8 cellular contexts compared by ENCODE assay signal in the genomic region with DNA sequence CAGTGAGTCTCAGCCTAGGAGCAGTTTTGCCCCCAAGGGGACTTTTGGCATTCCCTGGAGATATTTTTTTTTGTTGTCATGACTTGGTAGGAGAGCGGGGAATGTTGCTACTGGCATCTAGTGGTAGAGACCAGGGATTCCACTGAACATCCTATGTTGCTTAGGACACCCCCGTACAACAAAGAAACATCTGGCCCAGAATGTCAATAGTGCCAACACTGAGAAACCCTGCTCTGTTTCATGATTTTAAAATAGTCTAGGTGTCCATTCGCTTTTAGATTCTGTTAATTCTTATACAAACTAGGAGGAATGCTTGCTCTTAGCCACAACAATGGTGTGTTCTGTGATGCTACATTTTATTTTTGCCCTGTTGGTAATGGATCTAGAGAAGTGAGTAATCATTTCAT.
DNase-seq lines count a peak whose midpoint lies in the region; ATAC-seq and TF ChIP-seq lines count a peak whose summit lies in the region.

No MANE protein-coding gene starts in this region.

- H3K36me3 ChIP-seq in brain microvascular endothelial cell (replicated peaks): no peaks in the 10 kb centered on the region
- no peaks in the 10 kb centered on the region for H3K36me3 ChIP-seq in mesenchymal stem cell (ENCODE audit: control insufficient read depth in 1 of 2, insufficient read depth in 2 of 2, low read depth in 1 of 2, low read length in 2 of 2)
- no peaks in the 10 kb centered on the region for H3K36me3 ChIP-seq in naive thymus-derived CD4-positive, alpha-beta T cell (ENCODE audit: control insufficient read depth in 2 of 3, insufficient read depth in 3 of 3, low read length in 3 of 3)

- H3K23ac ChIP-seq in mesenchymal stem cell (ENCODE audit: low read length in 2 of 2): no peak overlapping the region

- no peaks in the 10 kb centered on the region for H3K36me3 Mint-ChIP-seq in activated naive CD8-positive, alpha-beta T cell treated with anti-CD3 and anti-CD28 coated beads, Interleukin-2, amount 50 U/mL, for 24 hours (ENCODE audit: low read depth)
- no peaks in the 10 kb centered on the region for H3K36me3 Mint-ChIP-seq in activated naive CD4-positive, alpha-beta T cell treated with anti-CD3 and anti-CD28 coated beads for 36 hours (ENCODE audit: low read depth)
- peaks cover 0 to 30% (median 5%) of the 10 kb centered on the region in 5 donors for H3K36me3 Mint-ChIP-seq in naive thymus-derived CD4-positive, alpha-beta T cell

- H3K9ac ChIP-seq in mesenchymal stem cell (ENCODE audit: low read length): peak overlapping the region; percentile 72

- no peak overlapping the region for H3K4me2 ChIP-seq in mesenchymal stem cell (ENCODE audit: low read length, poor library complexity, severe bottlenecking)

- in situ Hi-C loops in brain microvascular endothelial cell (cut with HindIII; ENCODE audit: low pct_ligation_motif_present, low sequenced_read_pairs): no loop called here

- H3K9me3 Mint-ChIP-seq in activated naive CD8-positive, alpha-beta T cell treated with anti-CD3 and anti-CD28 coated beads, Interleukin-2, amount 50 U/mL, for 24 hours: no peaks in the 10 kb centered on the region
- no peaks in the 10 kb centered on the region for H3K9me3 Mint-ChIP-seq in activated naive CD4-positive, alpha-beta T cell treated with anti-CD3 and anti-CD28 coated beads for 36 hours
- no peaks in the 10 kb centered on the region for H3K9me3 Mint-ChIP-seq in naive thymus-derived CD4-positive, alpha-beta T cell

- no peak overlapping the region for H3K4ac ChIP-seq in mesenchymal stem cell (ENCODE audit: low read depth in 1 of 2, low read length in 2 of 2)

- no peaks in the 10 kb centered on the region for H3K4me1 ChIP-seq in mesenchymal stem cell (ENCODE audit: control insufficient read depth, insufficient read depth, low read depth, low read length)
- no peaks in the 10 kb centered on the region for H3K4me1 ChIP-seq in naive thymus-derived CD4-positive, alpha-beta T cell (ENCODE audit: control insufficient read depth in 2 of 2, insufficient read depth in 2 of 2, low read length in 2 of 2)

- H3K79me1 ChIP-seq in mesenchymal stem cell (replicated peaks; ENCODE audit: low read length, poor library complexity, severe bottlenecking): no peaks in the 10 kb centered on the region

- no peak overlapping the region for H2AFZ ChIP-seq in mesenchymal stem cell (ENCODE audit: low read depth, low read length)

- H3K14ac ChIP-seq in mesenchymal stem cell (ENCODE audit: low read length in 2 of 2): no peak overlapping the region

- ATAC-seq in activated naive CD8-positive, alpha-beta T cell treated with anti-CD3 and anti-CD28 coated beads, Interleukin-2, amount 50 U/mL, for 24 hours: no peak
- no peak for ATAC-seq in naive thymus-derived CD4-positive, alpha-beta T cell

- H3K27ac ChIP-seq in brain microvascular endothelial cell (no peak overlapping the region), mesenchymal stem cell (ENCODE audit: low read length, poor library complexity, severe bottlenecking) (no peak overlapping the region)
- no peak overlapping the region for H3K27ac ChIP-seq in naive thymus-derived CD4-positive, alpha-beta T cell (ENCODE audit: low read depth, low read length)

- H3K4me3 Mint-ChIP-seq in activated naive CD8-positive, alpha-beta T cell treated with anti-CD3 and anti-CD28 coated beads, Interleukin-2, amount 50 U/mL, for 24 hours: no peak overlapping the region
- H3K4me3 Mint-ChIP-seq in activated naive CD4-positive, alpha-beta T cell treated with anti-CD3 and anti-CD28 coated beads for 36 hours: no peak overlapping the region
- no peak overlapping the region for H3K4me3 Mint-ChIP-seq in naive thymus-derived CD4-positive, alpha-beta T cell

- no peak overlapping the region for H2BK12ac ChIP-seq in mesenchymal stem cell (ENCODE audit: low read length in 2 of 2)

- no peaks in the 10 kb centered on the region for H3K9me3 ChIP-seq in mesenchymal stem cell (ENCODE audit: control insufficient read depth, low read length)
- no peaks in the 10 kb centered on the region for H3K9me3 ChIP-seq in naive thymus-derived CD4-positive, alpha-beta T cell (ENCODE audit: control insufficient read depth in 2 of 3, low read length in 3 of 3)

- POLR2A ChIA-PET in naive thymus-derived CD4-positive, alpha-beta T cell (lab: Charles Lee): no interaction called here

- H3K27me3 ChIP-seq in brain microvascular endothelial cell (replicated peaks): no peaks in the 10 kb centered on the region
- no peaks in the 10 kb centered on the region for H3K27me3 ChIP-seq in mesenchymal stem cell (ENCODE audit: control insufficient read depth in 1 of 2, insufficient read depth in 1 of 2, low read length in 2 of 2)
- no peaks in the 10 kb centered on the region for H3K27me3 ChIP-seq in naive thymus-derived CD4-positive, alpha-beta T cell (ENCODE audit: control insufficient read depth in 2 of 2, insufficient read depth in 2 of 2, low read length in 2 of 2)

- peak; percentile 80 for TF ChIP-seq CTCF in brain microvascular endothelial cell (IDR thresholded peaks at IDR 0.05; ENCODE audit: low read depth, low read length, missing control alignments)

- no peak overlapping the region for H4K91ac ChIP-seq in mesenchymal stem cell (ENCODE audit: low read length)

- H3K27me3 Mint-ChIP-seq in activated naive CD8-positive, alpha-beta T cell treated with anti-CD3 and anti-CD28 coated beads, Interleukin-2, amount 50 U/mL, for 24 hours: no peaks in the 10 kb centered on the region
- H3K27me3 Mint-ChIP-seq in activated naive CD4-positive, alpha-beta T cell treated with anti-CD3 and anti-CD28 coated beads for 36 hours (ENCODE audit: low read depth): no peaks in the 10 kb centered on the region
- H3K27me3 Mint-ChIP-seq in naive thymus-derived CD4-positive, alpha-beta T cell: peaks cover 0 to 7% (median 0%) of the 10 kb centered on the region in 5 donors

- H3K4me3 ChIP-seq in brain microvascular endothelial cell (ENCODE audit: low read depth, low read length) (no peak overlapping the region), mesenchymal stem cell (ENCODE audit: insufficient read depth in 1 of 2, low read depth in 1 of 2, low read length in 2 of 2) (no peak overlapping the region)
- no peak overlapping the region for H3K4me3 ChIP-seq in naive thymus-derived CD4-positive, alpha-beta T cell (ENCODE audit: low read length)

- no peak overlapping the region for H3K27ac Mint-ChIP-seq in activated naive CD8-positive, alpha-beta T cell treated with anti-CD3 and anti-CD28 coated beads, Interleukin-2, amount 50 U/mL, for 24 hours
- no peak overlapping the region for H3K27ac Mint-ChIP-seq in activated naive CD4-positive, alpha-beta T cell treated with anti-CD3 and anti-CD28 coated beads for 36 hours
- H3K27ac Mint-ChIP-seq in naive thymus-derived CD4-positive, alpha-beta T cell: no peak overlapping the region

- WGBS in mesenchymal stem cell: 78% methylated on average over 1 of the region's 3 CpGs

- CTCF ChIA-PET in activated naive CD4-positive, alpha-beta T cell treated with anti-CD3 and anti-CD28 coated beads for 36 hours (lab: Charles Lee): interaction anchor here (0.7 to 1.7 kb wide), 3 partner anchors 10 to 236 kb away, joined by 3 to 8 read pairs (median 4); no protein-coding TSS in a partner anchor
- CTCF ChIA-PET in naive thymus-derived CD4-positive, alpha-beta T cell (lab: Charles Lee): no interaction called here

- no peak overlapping the region for H3K18ac ChIP-seq in mesenchymal stem cell (ENCODE audit: low read depth in 1 of 2, low read length in 2 of 2)

- no peak overlapping the region for H2BK120ac ChIP-seq in mesenchymal stem cell (ENCODE audit: low read depth, low read length)

- DNase-seq in EH (ENCODE audit: low read depth) (peak; percentile 58), NCI-H146 treated with DMSO at 0.1 percent for 48 hours (lab: John Stamatoyannopoulos, UW; ENCODE audit: unreplicated experiment) (peak; percentile 82), brain microvascular endothelial cell (peak; percentile 57), mesenchymal stem cell (peak; percentile 43), GM19240 (ENCODE audit: insufficient read length, low spot score) (no peak)
- DNase-seq in activated naive CD8-positive, alpha-beta T cell treated with anti-CD3 and anti-CD28 coated beads, Interleukin-2, amount 50 U/mL, for 24 hours: no peak
- DNase-seq in activated naive CD4-positive, alpha-beta T cell treated with anti-CD3 and anti-CD28 coated beads for 36 hours: no peak
- DNase-seq in naive thymus-derived CD4-positive, alpha-beta T cell: no peak

- H3K4me1 Mint-ChIP-seq in activated naive CD8-positive, alpha-beta T cell treated with anti-CD3 and anti-CD28 coated beads, Interleukin-2, amount 50 U/mL, for 24 hours: peaks cover 14% of the 10 kb centered on the region
- no peaks in the 10 kb centered on the region for H3K4me1 Mint-ChIP-seq in activated naive CD4-positive, alpha-beta T cell treated with anti-CD3 and anti-CD28 coated beads for 36 hours (ENCODE audit: low read depth)
- H3K4me1 Mint-ChIP-seq in naive thymus-derived CD4-positive, alpha-beta T cell: peaks cover 0 to 2% (median 0%) of the 10 kb centered on the region in 7 donors

- intact Hi-C loops in activated naive CD4-positive, alpha-beta T cell treated with anti-CD3 and anti-CD28 coated beads for 36 hours (cut with micrococcal nuclease): loop anchor here (1.0 kb wide), 1 partner anchor 236 kb away; no protein-coding TSS in a partner anchor
- intact Hi-C loops in naive thymus-derived CD4-positive, alpha-beta T cell (cut with micrococcal nuclease): no loop called here

- H2BK5ac ChIP-seq in mesenchymal stem cell (ENCODE audit: low read depth, low read length, poor library complexity, severe bottlenecking): no peak overlapping the region

- H2BK15ac ChIP-seq in mesenchymal stem cell (ENCODE audit: low read depth, poor library complexity, severe bottlenecking): no peak overlapping the region

- no peak overlapping the region for H4K8ac ChIP-seq in mesenchymal stem cell (ENCODE audit: low read length)

- H2AK5ac ChIP-seq in mesenchymal stem cell (ENCODE audit: low read length, severe bottlenecking): no peak overlapping the region

Comparison
In these comparisons a context has a peak if more than half of its experiments do, and no peak if none do; other contexts are left out.
1. DNase-seq: peak in EH (single experiment), NCI-H146 treated with DMSO at 0.1 percent for 48 hours (single experiment), brain microvascular endothelial cell (single experiment) and mesenchymal stem cell (single experiment); none in activated naive CD8-positive, alpha-beta T cell treated with anti-CD3 and anti-CD28 coated beads, Interleukin-2, amount 50 U/mL, for 24 hours (single experiment), activated naive CD4-positive, alpha-beta T cell treated with anti-CD3 and anti-CD28 coated beads for 36 hours (single experiment), GM19240 (single experiment) and naive thymus-derived CD4-positive, alpha-beta T cell (0 of 9).